17 cellular contexts compared by ENCODE assay signal in the genomic region with DNA sequence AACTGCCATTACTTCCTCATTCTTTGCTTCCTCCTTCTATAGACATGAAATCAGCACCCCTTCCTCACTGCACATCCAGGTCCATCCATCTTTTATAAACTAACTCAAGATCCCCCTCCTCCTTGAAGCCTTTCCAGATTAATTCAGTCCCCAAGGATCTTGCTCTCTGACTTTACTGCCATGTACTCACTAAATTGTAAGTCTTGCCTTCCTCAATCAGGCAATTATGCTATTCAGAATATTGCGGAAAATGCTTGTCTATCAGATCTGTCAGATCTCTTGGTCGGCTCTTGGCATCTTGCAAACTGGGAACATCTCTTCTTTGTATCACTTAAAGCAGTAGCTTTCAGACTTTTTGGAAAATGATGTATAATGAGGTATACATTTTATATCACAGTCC. TPM values are rescaled to one million over a fixed set of nuclear protein-coding genes. Genes with fewer than 3 reads are reported as not detected.
A peak's percentile ranks its signal among the peaks of the same experiment; 100 is the strongest.
DNase-seq lines count a peak whose midpoint lies in the region; ATAC-seq and TF ChIP-seq lines count a peak whose summit lies in the region.
"Had no signal": no experiment of that assay in that cellular context is flagged by ENCODE, and none has a peak within 500 bp of the region (broad histone marks: within the 10 kb centered on the region; RNA-seq: fewer than 3 reads in every experiment).

No MANE protein-coding gene starts in this region.

- no peak for ATAC-seq in right cardiac atrium
- no peak for ATAC-seq in left cardiac atrium
- no peak for ATAC-seq in activated T-helper 17 cell treated with anti-CD3 and anti-CD28 coated beads, Interleukin-2, amount 50 U/mL, for 72 hours (replicated peaks)
- no peak for ATAC-seq in upper lobe of right lung
- ATAC-seq in esophagus mucosa = no peak
- ATAC-seq: left lobe of liver had no signal

- H3K27me3 ChIP-seq in right cardiac atrium (ENCODE audit: control insufficient read depth, insufficient read depth) (no peaks in the 10 kb centered on the region), upper lobe of right lung (no peaks in the 10 kb centered on the region), tibial nerve (no peaks in the 10 kb centered on the region)
- H3K27me3 ChIP-seq: cardiac muscle cell, hepatocyte, suprapubic skin had no signal

- H3K9me3 Mint-ChIP-seq in activated T-helper 17 cell treated with anti-CD3 and anti-CD28 coated beads, Interleukin-2, amount 50 U/mL, for 72 hours = no peaks in the 10 kb centered on the region
- H3K9me3 Mint-ChIP-seq: nephron progenitor cell had no signal

- peaks cover 19% of the 10 kb centered on the region for H3K4me1 Mint-ChIP-seq in activated T-helper 17 cell treated with anti-CD3 and anti-CD28 coated beads, Interleukin-2, amount 50 U/mL, for 72 hours

- peak overlapping the region; percentile 19 for H3K27ac ChIP-seq in right cardiac atrium (ENCODE audit: low read length)
- peak overlapping the region; percentile 28 for H3K27ac ChIP-seq in upper lobe of right lung
- no peak overlapping the region for H3K27ac ChIP-seq in tibial nerve
- H3K27ac ChIP-seq: cardiac muscle cell, hepatocyte, PC-9, suprapubic skin had no signal

- H3K36me3 Mint-ChIP-seq in activated T-helper 17 cell treated with anti-CD3 and anti-CD28 coated beads, Interleukin-2, amount 50 U/mL, for 72 hours (ENCODE audit: low read depth) = peaks cover 43% of the 10 kb centered on the region

- no peaks in the 10 kb centered on the region for H3K4me1 ChIP-seq in right cardiac atrium (ENCODE audit: control insufficient read depth, insufficient read depth, low read length)
- H3K4me1 ChIP-seq in upper lobe of right lung = peaks cover 18% of the 10 kb centered on the region
- H3K4me1 ChIP-seq in tibial nerve = peaks cover 0 to 22% (median 9%) of the 10 kb centered on the region in 4 donors
- H3K4me1 ChIP-seq: Caco-2 had no signal

- TF ChIP-seq POLR2A in tibial nerve (IDR thresholded peaks at IDR 0.05) = no peak

- no peak for TF ChIP-seq EP300 in tibial nerve (IDR thresholded peaks at IDR 0.05)

- no peak for DNase-seq in right cardiac atrium
- DNase-seq in left cardiac atrium = no peak
- DNase-seq in MV-4-11 (lab: John Stamatoyannopoulos, UW) = peak; percentile 55
- no peak for DNase-seq in upper lobe of right lung
- DNase-seq in stimulated activated CD4-positive, alpha-beta T cell treated with anti-CD3 and anti-CD28 coated beads, Interleukin-2, amount 100 ng/mL, for 48 hours = no peak
- no peak for DNase-seq in tibial nerve (ENCODE audit: low spot score in 2 of 2)
- DNase-seq: Caco-2, IMR-90, nephron progenitor cell, PC-9, sigmoid colon had no signal

- 78% methylated on average over 2 of the region's 2 CpGs for WGBS in right cardiac atrium
- WGBS in tibial nerve, 2 donors = 77 to 80% methylated on average over 2 of the region's 2 CpGs

- peak overlapping the region; percentile 90 for H3K4me3 Mint-ChIP-seq in activated T-helper 17 cell treated with anti-CD3 and anti-CD28 coated beads, Interleukin-2, amount 50 U/mL, for 72 hours
- H3K4me3 Mint-ChIP-seq: nephron progenitor cell had no signal

- H3K36me3 ChIP-seq in upper lobe of right lung = no peaks in the 10 kb centered on the region
- no peaks in the 10 kb centered on the region for H3K36me3 ChIP-seq in tibial nerve
- H3K36me3 ChIP-seq: cardiac muscle cell, sigmoid colon, suprapubic skin had no signal

- H3K27ac Mint-ChIP-seq in activated T-helper 17 cell treated with anti-CD3 and anti-CD28 coated beads, Interleukin-2, amount 50 U/mL, for 72 hours = peak overlapping the region; percentile 85
- H3K27ac Mint-ChIP-seq: nephron progenitor cell had no signal

- H3K27me3 Mint-ChIP-seq in activated T-helper 17 cell treated with anti-CD3 and anti-CD28 coated beads, Interleukin-2, amount 50 U/mL, for 72 hours = no peaks in the 10 kb centered on the region

- TF ChIP-seq CTCF in upper lobe of right lung (IDR thresholded peaks at IDR 0.05) = no peak
- TF ChIP-seq CTCF in tibial nerve (IDR thresholded peaks at IDR 0.05) = no peak

- intact Hi-C loops in right cardiac atrium (cut with DNase I) = loop anchor here in 1 of 4 donors (10.0 kb wide), 1 partner anchor 59 kb away; no protein-coding TSS in a partner anchor
- intact Hi-C loops in left cardiac atrium (cut with DNase I) = no loop called here
- intact Hi-C loops in upper lobe of right lung (cut with DNase I) = no loop called here

- no peaks in the 10 kb centered on the region for H3K9me3 ChIP-seq in right cardiac atrium (ENCODE audit: control insufficient read depth, low read length)
- no peaks in the 10 kb centered on the region for H3K9me3 ChIP-seq in upper lobe of right lung
- H3K9me3 ChIP-seq in tibial nerve = no peaks in the 10 kb centered on the region
- H3K9me3 ChIP-seq: Caco-2, sigmoid colon, suprapubic skin had no signal

- H3K4me3 ChIP-seq in right cardiac atrium (ENCODE audit: low read length) = no peak overlapping the region
- peak overlapping the region; percentile 72 for H3K4me3 ChIP-seq in upper lobe of right lung
- no peak overlapping the region for H3K4me3 ChIP-seq in tibial nerve
- H3K4me3 ChIP-seq: cardiac muscle cell, hepatocyte, PC-9, sigmoid colon, suprapubic skin had no signal

RNA-seq across cellular contexts. Expression of gene GPRIN3, which starts 3.6 kb away (rescaled TPM):
- total RNA-seq in right cardiac atrium (10 to 100 TPM in 1 of 4 donors, 1 to 10 TPM in 3; 4.8 to 10.3 (median 9.0) TPM), left cardiac atrium (1 to 10 TPM; 5.3 to 5.7 TPM), upper lobe of right lung (25.2 TPM), esophagus mucosa (0.36 TPM), tibial nerve (1 to 10 TPM; 2.3 to 5.2 (median 4.6) TPM)
- polyA plus RNA-seq in right cardiac atrium = 2.1 TPM
- total RNA-seq in activated T-helper 17 cell treated with anti-CD3 and anti-CD28 coated beads, Interleukin-2, amount 50 U/mL, for 72 hours = 10 to 100 TPM; 43.5 to 69.7 TPM
- polyA plus RNA-seq: IMR-90 had no signal

Comparison
In these comparisons a context has a peak if more than half of its experiments do, and no peak if none do; other contexts are left out.
1. H3K27ac ChIP-seq: peak in right cardiac atrium (single experiment) and upper lobe of right lung (single experiment); none in tibial nerve (0 of 4).